In the genomic region with DNA sequence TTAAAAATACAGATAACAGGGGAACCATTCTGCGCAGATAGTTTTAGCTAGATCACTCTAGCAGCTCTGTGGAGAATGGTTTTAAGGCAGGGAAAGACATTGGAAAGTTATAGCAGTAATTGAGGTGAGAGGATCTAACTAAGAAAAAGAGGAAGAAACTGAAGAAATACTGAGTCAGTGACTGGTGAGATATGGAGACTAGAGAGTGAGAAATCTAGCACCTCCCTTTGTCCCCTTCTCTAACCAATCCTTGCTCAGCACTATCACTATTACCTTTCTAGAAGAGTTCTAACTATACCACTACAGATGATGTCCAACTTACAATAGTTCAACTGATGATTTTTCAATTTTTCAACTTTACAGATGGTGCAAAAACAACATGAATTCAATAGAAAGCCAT, we compare ENCODE assay signal across 18 cellular contexts.
"Had no signal": no experiment of that assay in that cellular context is flagged by ENCODE, and none has a peak within 500 bp of the region (broad histone marks: within the 10 kb centered on the region; RNA-seq: fewer than 3 reads in every experiment).

No MANE protein-coding gene starts in this region.

- H3K4me3 Mint-ChIP-seq: mesothelial cell of epicardium, natural killer cell had no signal

- DNase-seq: cortex of kidney; dorsolateral prefrontal cortex; effector CD8-positive, alpha-beta T cell; gastrocnemius medialis; heart right ventricle; hypothalamus; kidney glomerular epithelial cell; natural killer cell; occipital lobe; pancreas; right cardiac atrium; stimulated activated CD4-positive, alpha-beta T cell treated with anti-CD3 and anti-CD28 coated beads, Interleukin-12 subunit alpha, Interleukin-12 subunit beta, amount 100 ng/mL, for 4 hours; stimulated activated naive CD4-positive, alpha-beta T cell; stomach; substantia nigra; trophoblast cell had no signal

- H3K27ac Mint-ChIP-seq: mesothelial cell of epicardium, natural killer cell, progenitor cell of endocrine pancreas had no signal

- H3K27me3 Mint-ChIP-seq: progenitor cell of endocrine pancreas had no signal

- H3K36me3 Mint-ChIP-seq: mesothelial cell of epicardium, natural killer cell had no signal

- H3K9me3 Mint-ChIP-seq: mesothelial cell of epicardium, natural killer cell had no signal
